ENCODE assay signal across 15 cellular contexts in genomic region chr16:4981473-4981872, GRCh38. TPM values are rescaled to one million over a fixed set of nuclear protein-coding genes. Genes with fewer than 3 reads are reported as not detected.
"Had no signal": no experiment of that assay in that cellular context is flagged by ENCODE, and none has a peak within 500 bp of the region (broad histone marks: within the 10 kb centered on the region; RNA-seq: fewer than 3 reads in every experiment).

No MANE protein-coding gene starts in this region.

- H3K27ac ChIP-seq: neural progenitor cell, ovary, upper lobe of right lung had no signal

- H3K4me1 ChIP-seq: neural progenitor cell, upper lobe of right lung had no signal

- H3K27ac Mint-ChIP-seq: activated naive CD8-positive, alpha-beta T cell treated with anti-CD3 and anti-CD28 coated beads, Interleukin-2, amount 10 ng/mL, durations not matched to agents 7 days and 5 days; activated T-helper 1 cell treated with anti-CD3 and anti-CD28 coated beads, Interleukin-12 subunit alpha, Interleukin-12 subunit beta, Interleukin-2, Interleukin-4 antibody, amounts not matched to agents 30 ng/mL and 10 ng/mL and 1 ng/mL, durations not matched to agents 14 hours and 24 hours and 36 hours; mesothelial cell of epicardium had no signal

- H3K9ac ChIP-seq: neural progenitor cell had no signal

- H3K36me3 Mint-ChIP-seq: activated naive CD8-positive, alpha-beta T cell treated with anti-CD3 and anti-CD28 coated beads, Interleukin-2, amount 10 ng/mL, durations not matched to agents 7 days and 5 days; neural progenitor cell had no signal

- H3K4me2 ChIP-seq: neural progenitor cell had no signal

- H3K4me3 Mint-ChIP-seq: activated naive CD8-positive, alpha-beta T cell treated with anti-CD3 and anti-CD28 coated beads, Interleukin-2, amount 10 ng/mL, durations not matched to agents 7 days and 5 days; activated T-helper 1 cell treated with anti-CD3 and anti-CD28 coated beads, Interleukin-12 subunit alpha, Interleukin-12 subunit beta, Interleukin-2, Interleukin-4 antibody, amounts not matched to agents 30 ng/mL and 10 ng/mL and 1 ng/mL, durations not matched to agents 14 hours and 24 hours and 36 hours; mesothelial cell of epicardium; neural progenitor cell had no signal

- H3K36me3 ChIP-seq: neural progenitor cell, ovary, upper lobe of right lung had no signal

- H2AFZ ChIP-seq: neural progenitor cell had no signal

- H3K27me3 ChIP-seq: ovary, upper lobe of right lung had no signal

- DNase-seq: activated naive CD4-positive, alpha-beta T cell; activated naive CD8-positive, alpha-beta T cell treated with anti-CD3 and anti-CD28 coated beads, Interleukin-2, amount 10 ng/mL, durations not matched to agents 7 days and 5 days; kidney; ovary; stimulated activated CD4-positive, alpha-beta T cell treated with anti-CD3 and anti-CD28 coated beads, Interleukin-15, amount 100 ng/mL, for 24 hours; stimulated activated CD4-positive, alpha-beta T cell treated with anti-CD3 and anti-CD28 coated beads, Interleukin-4, amount 100 ng/mL, for 1 hour; stimulated activated naive CD4-positive, alpha-beta T cell; upper lobe of right lung had no signal

- H3K9me3 Mint-ChIP-seq: activated T-helper 1 cell treated with anti-CD3 and anti-CD28 coated beads, Interleukin-12 subunit alpha, Interleukin-12 subunit beta, Interleukin-2, Interleukin-4 antibody, amounts not matched to agents 30 ng/mL and 10 ng/mL and 1 ng/mL, durations not matched to agents 14 hours and 24 hours and 36 hours had no signal

- ATAC-seq: upper lobe of right lung had no signal

- H3K4me3 ChIP-seq: neural progenitor cell, ovary, upper lobe of right lung had no signal

- FAIRE-seq: colon, endometrium, kidney had no signal

- H3K9me3 ChIP-seq: ovary, upper lobe of right lung had no signal

- H3K4me1 Mint-ChIP-seq: activated naive CD8-positive, alpha-beta T cell treated with anti-CD3 and anti-CD28 coated beads, Interleukin-2, amount 10 ng/mL, durations not matched to agents 7 days and 5 days; mesothelial cell of epicardium had no signal

RNA-seq across cellular contexts. Expression of gene SEC14L5, which starts 23.3 kb away (rescaled TPM):
- total RNA-seq: activated CD8-positive, alpha-beta memory T cell treated with anti-CD3 and anti-CD28 coated beads for 36 hours; activated T-helper 1 cell treated with anti-CD3 and anti-CD28 coated beads, Interleukin-12 subunit alpha, Interleukin-12 subunit beta, Interleukin-2, Interleukin-4 antibody, amounts not matched to agents 30 ng/mL and 10 ng/mL and 1 ng/mL, durations not matched to agents 14 hours and 24 hours and 36 hours; glomerular endothelial cell had no signal

RNA-seq across cellular contexts. Expression of gene PPL, which starts 44.5 kb away (rescaled TPM):
- total RNA-seq: activated CD8-positive, alpha-beta memory T cell treated with anti-CD3 and anti-CD28 coated beads for 36 hours; activated naive CD8-positive, alpha-beta T cell treated with anti-CD3 and anti-CD28 coated beads, Interleukin-2, amount 10 ng/mL, durations not matched to agents 7 days and 5 days; activated T-helper 1 cell treated with anti-CD3 and anti-CD28 coated beads, Interleukin-12 subunit alpha, Interleukin-12 subunit beta, Interleukin-2, Interleukin-4 antibody, amounts not matched to agents 30 ng/mL and 10 ng/mL and 1 ng/mL, durations not matched to agents 14 hours and 24 hours and 36 hours had no signal
